Comparison of ENCODE assay signal across 8 cellular contexts in the genomic region with DNA sequence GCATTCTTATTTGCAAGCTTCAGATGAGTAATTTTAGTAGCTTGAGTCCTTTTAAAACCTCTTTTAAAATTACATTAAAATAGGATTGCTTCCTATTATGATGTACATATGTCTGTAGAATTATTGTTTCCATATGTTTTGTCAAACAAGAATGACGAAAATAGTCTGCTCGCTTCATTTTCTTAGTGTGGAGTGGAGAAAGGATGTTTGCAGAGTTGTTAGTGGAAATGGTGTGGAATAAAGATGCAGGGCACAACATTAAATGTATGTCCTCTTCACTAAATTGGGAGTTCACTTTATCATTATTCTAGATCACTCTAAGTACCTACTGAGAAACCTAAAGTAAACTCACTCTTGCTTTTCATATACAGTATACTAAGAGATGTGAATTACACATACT. TPM values are rescaled to one million over a fixed set of nuclear protein-coding genes. Genes with fewer than 3 reads are reported as not detected.
A peak's percentile ranks its signal among the peaks of the same experiment; 100 is the strongest.
DNase-seq lines count a peak whose midpoint lies in the region; ATAC-seq, FAIRE-seq and TF ChIP-seq lines count a peak whose summit lies in the region.
"Had no signal": no experiment of that assay in that cellular context is flagged by ENCODE, and none has a peak within 500 bp of the region (broad histone marks: within the 10 kb centered on the region; RNA-seq: fewer than 3 reads in every experiment).

No MANE protein-coding gene starts in this region.

- CTCF ChIA-PET in IMR-90 (lab: Yijun Ruan, JAX) (interaction anchor here (0.7 to 1.0 kb wide), 2 partner anchors 200 to 377 kb away, joined by 3 to 4 read pairs; no protein-coding TSS in a partner anchor), K562 (lab: Yijun Ruan, JAX; ENCODE audit: low intra/inter-chr PET ratio) (no interaction called here)

- H2AFZ ChIP-seq in IMR-90 (replicated peaks; ENCODE audit: low read length, poor library complexity) (no peak overlapping the region), K562 (ENCODE audit: low read depth, low read length) (no peak overlapping the region)

- in situ Hi-C loops in IMR-90 (cut with MboI; ENCODE audit: low sequenced_read_pairs), result no loop called here
- in situ Hi-C loops in K562 (cut with MboI), result no loop called here

- no TSS peak for BruUV-seq in IMR-90 (replicated peaks; lab: Mats Ljungman, UMichigan)
- BruUV-seq in K562 (replicated peaks; lab: Mats Ljungman, UMichigan), result no TSS peak

- 0 out of 2 replicates have a peak, but pooled peaks cover under 1% of the 10 kb centered on the region for H3K9me1 ChIP-seq in IMR-90 (ENCODE audit: insufficient read depth, low read length)
- H3K9me1 ChIP-seq in K562 (ENCODE audit: control insufficient read depth, insufficient read depth, low read length), result no peaks in the 10 kb centered on the region

- H2BK5ac ChIP-seq in IMR-90 (ENCODE audit: low read depth, low read length, poor library complexity, severe bottlenecking), result peak overlapping the region; percentile 48

- no peak overlapping the region for H3K14ac ChIP-seq in IMR-90 (replicated peaks; ENCODE audit: low read depth, low read length)

- no peak overlapping the region for H2BK20ac ChIP-seq in IMR-90 (ENCODE audit: low read depth, low read length)

- DNase-seq in IMR-90 (no peak), K562 (ENCODE audit: extremely low read depth in 1 of 4, low spot score in 3 of 4) (no peak), thoracic aorta (ENCODE audit: low spot score) (no peak), NCI-H2196 (lab: John Stamatoyannopoulos, UW; ENCODE audit: unreplicated experiment) (no peak), dorsolateral prefrontal cortex (no peak)
- no peak for DNase-seq in stimulated activated CD4-positive, alpha-beta T cell treated with anti-CD3 and anti-CD28 coated beads, Interleukin-15, amount 100 ng/mL, for 24 hours

- no peak overlapping the region for H3K4ac ChIP-seq in IMR-90 (ENCODE audit: low read depth, low read length)

- no peak overlapping the region for H4K8ac ChIP-seq in IMR-90 (ENCODE audit: low read depth in 2 of 2, low read length in 2 of 2)

- H3K56ac ChIP-seq in IMR-90 (ENCODE audit: extremely low read depth, insufficient read depth, low read length), result no peak overlapping the region

- no peak overlapping the region for H4K91ac ChIP-seq in IMR-90 (ENCODE audit: insufficient read depth, low read depth, low read length)

- no peaks in the 10 kb centered on the region for H3K36me3 ChIP-seq in IMR-90 (ENCODE audit: control insufficient read depth, insufficient read depth, low read length)
- H3K36me3 ChIP-seq in K562 (ENCODE audit: control insufficient read depth, insufficient read depth, low read length), result peaks cover 6% of the 10 kb centered on the region; the same call in 1 of the 3 replicates
- H3K36me3 ChIP-seq in muscle layer of colon (ENCODE audit: insufficient read depth, low read length), result no peaks in the 10 kb centered on the region
- no peaks in the 10 kb centered on the region for H3K36me3 ChIP-seq in thoracic aorta

- no peak for TF ChIP-seq RAD21 in IMR-90 (IDR thresholded peaks at IDR 0.05; ENCODE audit: low read length)
- no peak for TF ChIP-seq RAD21 in K562 (CRISPR knock-in tag; conservative IDR thresholded peaks at IDR 0.05 in 1 of 2, IDR thresholded peaks at IDR 0.05 in 1 of 2)

- no peak for FAIRE-seq in K562 (lab: Jason Lieb, UNC)
- FAIRE-seq: D721Med had no signal

- H3K27me3 ChIP-seq in IMR-90 (ENCODE audit: control insufficient read depth, insufficient read depth, low read length), result no peaks in the 10 kb centered on the region
- no peaks in the 10 kb centered on the region for H3K27me3 ChIP-seq in K562 (ENCODE audit: control insufficient read depth in 2 of 2, insufficient read depth in 2 of 2, low read length in 2 of 2)
- no peaks in the 10 kb centered on the region for H3K27me3 ChIP-seq in muscle layer of colon (ENCODE audit: control insufficient read depth in 1 of 2, insufficient read depth in 2 of 2, low read length in 2 of 2)
- H3K27me3 ChIP-seq in thoracic aorta (replicated peaks; ENCODE audit: insufficient read depth), result no peaks in the 10 kb centered on the region
- no peaks in the 10 kb centered on the region for H3K27me3 ChIP-seq in dorsolateral prefrontal cortex

- peaks cover 2% of the 10 kb centered on the region; the same call in 1 of the 2 replicates for H3K4me1 ChIP-seq in IMR-90 (ENCODE audit: control insufficient read depth, insufficient read depth, low read length)
- H3K4me1 ChIP-seq in K562 (replicated peaks in 1 of 2; ENCODE audit: control insufficient read depth in 2 of 2, insufficient read depth in 2 of 2, low read length in 2 of 2), result peaks cover 7 to 18% of the 10 kb centered on the region in 2 experiments; a peak in 4 of 5 replicates
- peaks cover 17% of the 10 kb centered on the region for H3K4me1 ChIP-seq in muscle layer of colon (ENCODE audit: insufficient read depth, low read length)
- H3K4me1 ChIP-seq in thoracic aorta (ENCODE audit: control insufficient read depth in 1 of 2, low read depth in 2 of 2), result peaks cover 12 to 35% of the 10 kb centered on the region in 2 donors

- ATAC-seq in IMR-90 (ENCODE audit: low read depth) (no peak), K562 (no peak), thoracic aorta (ENCODE audit: insufficient number of reproducible peaks, low FRiP score, low read depth) (no peak)

- no peak overlapping the region for H2AK9ac ChIP-seq in IMR-90 (replicated peaks; ENCODE audit: low read depth, low read length, poor library complexity)

- H3K18ac ChIP-seq in IMR-90 (ENCODE audit: low read depth, low read length), result no peak overlapping the region

- H3K79me1 ChIP-seq in IMR-90 (ENCODE audit: low read depth in 1 of 2, low read length in 2 of 2), result peaks cover 0 to 21% of the 10 kb centered on the region in 2 experiments

- no peaks in the 10 kb centered on the region for H3K9me3 ChIP-seq in IMR-90 (ENCODE audit: control insufficient read depth, insufficient read depth, low read length)
- no peaks in the 10 kb centered on the region for H3K9me3 ChIP-seq in K562 (replicated peaks; ENCODE audit: control insufficient read depth, insufficient read depth, low read depth, low read length)
- H3K9me3 ChIP-seq in muscle layer of colon (ENCODE audit: low read length), result no peaks in the 10 kb centered on the region
- no peaks in the 10 kb centered on the region for H3K9me3 ChIP-seq in thoracic aorta

- TF ChIP-seq CTCF in IMR-90 (conservative IDR thresholded peaks at IDR 0.05; ENCODE audit: low read depth, low read length), result no peak
- TF ChIP-seq CTCF in K562 (IDR thresholded peaks at IDR 0.05 in 2 of 3, conservative IDR thresholded peaks at IDR 0.05 in 1 of 3; ENCODE audit: insufficient read depth in 2 of 3, low read depth in 1 of 3, low read length in 3 of 3), result no peak
- no peak for TF ChIP-seq CTCF in thoracic aorta (IDR thresholded peaks at IDR 0.05)
- TF ChIP-seq CTCF in dorsolateral prefrontal cortex (IDR thresholded peaks at IDR 0.05 in 54 of 56, conservative IDR thresholded peaks at IDR 0.05 in 2 of 56; ENCODE audit: low read depth in 1 of 56, partially characterized antibody in 56 of 56), result no peak

- H2BK15ac ChIP-seq in IMR-90 (ENCODE audit: low read depth, low read length), result no peak overlapping the region

- H3K79me2 ChIP-seq in K562 (ENCODE audit: control insufficient read depth, insufficient read depth, low read length), result peaks cover 66% of the 10 kb centered on the region

- no peak for TF ChIP-seq EP300 in K562 (IDR thresholded peaks at IDR 0.05; ENCODE audit: low read length)

- TF ChIP-seq POLR2A in IMR-90 (IDR thresholded peaks at IDR 0.05; ENCODE audit: low read depth, low read length) (no peak), K562 (conservative IDR thresholded peaks at IDR 0.05) (no peak)

- peak overlapping the region; percentile 18; the same call in 1 of the 2 replicates for H2BK120ac ChIP-seq in IMR-90 (ENCODE audit: low read depth, low read length)

- no peak overlapping the region for H3K9ac ChIP-seq in IMR-90 (ENCODE audit: low read depth, low read length)
- peak overlapping the region in 1 of 2 experiments; percentile 87; a peak in 2 of 4 replicates for H3K9ac ChIP-seq in K562 (ENCODE audit: insufficient read depth in 1 of 2, low read depth in 2 of 2, low read length in 2 of 2)
- H3K9ac ChIP-seq in muscle layer of colon (ENCODE audit: low read length), result peak overlapping the region; percentile 93

- intact Hi-C loops in IMR-90 (cut with micrococcal nuclease) (loop anchor here (5.0 kb wide), 1 partner anchor 60 kb away; no protein-coding TSS in a partner anchor), K562 (cut with micrococcal nuclease) (no loop called here), dorsolateral prefrontal cortex (cut with DNase I) (no loop called here)

- peaks cover 15% of the 10 kb centered on the region; the same call in 1 of the 2 replicates for H4K20me1 ChIP-seq in IMR-90 (ENCODE audit: insufficient read depth, low read length)
- no peaks in the 10 kb centered on the region for H4K20me1 ChIP-seq in K562 (replicated peaks; ENCODE audit: control insufficient read depth, insufficient read depth, low read length)

- dilution Hi-C loops in IMR-90 (cut with HindIII; ENCODE audit: low sequenced_read_pairs, unreplicated experiment), result no loop called here

- WGBS in IMR-90 (ENCODE audit: extremely low coverage in 2 of 2, insufficient read length in 1 of 2), 2 experiments, result no CpG with 5 or more reads among the region's 2 CpGs
- WGBS in K562 (ENCODE audit: insufficient coverage, low coverage, missing lambda C conversion rate), result 50% methylated on average over 2 of the region's 2 CpGs

- H3K4me3 ChIP-seq in IMR-90 (ENCODE audit: insufficient read depth, low read depth, low read length), result no peak overlapping the region
- H3K4me3 ChIP-seq in K562, result peak overlapping the region; percentile 54; the same call in 1 of the 2 replicates
- H3K4me3 ChIP-seq in muscle layer of colon (ENCODE audit: low read depth in 1 of 2, low read length in 2 of 2), result peak overlapping the region in 1 of 2 donors; percentile 86
- H3K4me3 ChIP-seq in thoracic aorta, result peak overlapping the region; percentile 96
- H3K4me3 ChIP-seq in dorsolateral prefrontal cortex, result peak overlapping the region in 13 of 59 donors; percentile 51 to 86 (median 77)

- H4K5ac ChIP-seq in IMR-90 (ENCODE audit: low read depth, low read length), result no peak overlapping the region; the same call in 1 of the 2 replicates

- POLR2A ChIA-PET in IMR-90 (lab: Charles Lee; ENCODE audit: unreplicated experiment) (interaction anchor here (1.4 kb wide), 1 partner anchor 129 kb away, joined by 3 read pairs; no protein-coding TSS in a partner anchor), K562 (lab: Yijun Ruan, JAX) (interaction anchor here (1.4 kb wide), 1 partner anchor 9 kb away, joined by 6 read pairs; no protein-coding TSS in a partner anchor)

- H3K4me2 ChIP-seq in IMR-90 (ENCODE audit: low read depth, low read length) (peak overlapping the region; percentile 37; the same call in 1 of the 2 replicates), K562 (ENCODE audit: insufficient read depth, low read length) (peak overlapping the region; percentile 28; the same call in 1 of the 2 replicates)

- peak overlapping the region; percentile 55; the same call in 1 of the 2 replicates for H3K23ac ChIP-seq in IMR-90 (ENCODE audit: low read depth, low read length)

- H3K27ac ChIP-seq in IMR-90 (ENCODE audit: insufficient read depth, low read length) (no peak overlapping the region), K562 (ENCODE audit: extremely low read depth, low read depth, low read length) (peak overlapping the region; percentile 90; the same call in 2 of the 3 replicates), muscle layer of colon (ENCODE audit: low read depth, low read length) (peak overlapping the region; percentile 56), thoracic aorta (peak overlapping the region; percentile 98 to 99), dorsolateral prefrontal cortex (peak overlapping the region in 26 of 59 donors; percentile 10 to 89 (median 79))

- no peak overlapping the region for H2AK5ac ChIP-seq in IMR-90 (ENCODE audit: low read depth, low read length)

RNA-seq across cellular contexts. Expression of a gene that starts 59.5 kb away (rescaled TPM):
- total RNA-seq in IMR-90 (2012; rRNA removed) (13.6 and 18.1 TPM in 2 replicates), K562 (2014; rRNA removed) (39.6 and 46.9 TPM in 2 replicates), K562 (2014; rRNA removed; fragmentation: Illumina TruSeq; extraction: Trizol) (85.3 and 86.3 TPM in 2 replicates), K562 (2015; rRNA removed; fragmentation: Illumina TruSeq; extraction: Trizol) (55.2 and 62.4 TPM in 2 replicates), K562 (2021) (75.7 and 78.7 TPM in 2 replicates), thoracic aorta (10 to 100 TPM; 18.1 to 22.7 TPM), dorsolateral prefrontal cortex (10 to 100 TPM; 13.7 to 69.0 (median 39.0) TPM)
- polyA plus RNA-seq in IMR-90 (2012; rRNA removed) (10.0 and 12.5 TPM in 2 replicates), K562 (2011; rRNA removed) (40.2 and 56.1 TPM in 2 replicates), K562 (2014; fragmentation: Illumina TruSeq; extraction: Trizol) (58.4 and 72.3 TPM in 2 replicates), K562 (2014; fragmentation: Nextera tagmentation; extraction: Ambion mirVana) (100 to 1,000 TPM in 1 of 2 experiments, 10 to 100 TPM in 1; 73.0 to 109 TPM), K562 (2014; rRNA removed) (50.6 and 63.8 TPM in 2 replicates)
- polyA plus RNA-seq in IMR-90 (2012; cell fraction: cytosol; rRNA removed), result 2.1 and 2.2 TPM in 2 replicates
- polyA plus RNA-seq in IMR-90 (2012; cell fraction: nucleus; rRNA removed; ENCODE audit: low replicate concordance), result 0.51 and 4.4 TPM in 2 replicates
- 6.1 and 22.5 TPM in 2 replicates for total RNA-seq in K562 (2011; cell fraction: chromatin; rRNA removed; ENCODE audit: low replicate concordance)
- 5.5 and 6.3 TPM in 2 replicates for total RNA-seq in K562 (2011; cell fraction: nucleolus; rRNA removed)
- total RNA-seq in K562 (2011; cell fraction: nucleoplasm; rRNA removed), result 17.7 and 42.3 TPM in 2 replicates
- 9.6 and 11.7 TPM in 2 replicates for polyA plus RNA-seq in K562 (2011; cell fraction: cytosol; rRNA removed)
- polyA plus RNA-seq in K562 (2011; cell fraction: nucleus; rRNA removed), result 9.8 and 11.2 TPM in 2 replicates
- polyA plus RNA-seq in K562 (2012), result 52.3 and 62.0 TPM in 2 replicates
- polyA minus RNA-seq in K562 (2011; rRNA and poly(A)+ RNA removed), result 21.4 and 25.6 TPM in 2 replicates
- polyA minus RNA-seq in K562 (2011; cell fraction: cytosol; rRNA and poly(A)+ RNA removed), result 23.0 and 36.2 TPM in 2 replicates
- 11.2 and 12.4 TPM in 2 replicates for polyA minus RNA-seq in K562 (2011; cell fraction: nucleus; rRNA and poly(A)+ RNA removed)
